Comparison of ENCODE assay signal across 24 cellular contexts in the genomic region with DNA sequence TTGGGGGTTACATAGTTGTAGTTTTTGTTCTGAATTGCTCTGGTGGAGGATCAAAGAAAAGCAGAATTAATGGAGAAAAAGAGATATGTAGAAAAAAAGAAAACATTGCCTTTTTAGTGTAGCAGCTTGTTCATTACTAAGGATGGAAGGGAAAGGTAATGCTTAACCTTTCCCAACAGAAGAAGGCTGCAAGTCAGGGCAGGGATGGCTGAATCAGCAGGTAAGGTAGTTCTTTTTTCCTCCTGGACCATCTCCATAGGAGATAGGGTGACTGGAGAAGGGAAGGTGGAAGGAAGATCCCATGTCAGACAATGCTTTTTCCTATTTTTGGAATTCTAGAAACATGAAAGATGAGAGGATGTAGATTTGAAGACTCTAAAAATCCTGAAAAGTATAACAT.
"Had no signal": no experiment of that assay in that cellular context is flagged by ENCODE, and none has a peak within 500 bp of the region (broad histone marks: within the 10 kb centered on the region; RNA-seq: fewer than 3 reads in every experiment).

No MANE protein-coding gene starts in this region.

- FAIRE-seq: astrocyte, RCC 7860 had no signal

- H3K27ac Mint-ChIP-seq: activated CD8-positive, alpha-beta memory T cell treated with anti-CD3 and anti-CD28 coated beads, Interleukin-2, amount 10 ng/mL, durations not matched to agents 7 days and 5 days; brain; T-helper 1 cell treated with Interleukin-12 subunit alpha and Interleukin-12 subunit beta and Interleukin-4 antibody, amounts not matched to agents 30 μg/mL and 1 μg/mL, for 36 hours had no signal

- H3K4me3 ChIP-seq: cardiac muscle cell, SJSA1 had no signal

- H3K9me3 ChIP-seq: SJSA1 had no signal

- H3K36me3 Mint-ChIP-seq: brain had no signal

- H3K4me3 Mint-ChIP-seq: activated CD8-positive, alpha-beta memory T cell treated with anti-CD3 and anti-CD28 coated beads, Interleukin-2, amount 10 ng/mL, durations not matched to agents 7 days and 5 days; activated T-cell treated with anti-CD3 and anti-CD28 coated beads, Interleukin-2, amount 50 U/mL, for 4 hours; brain; T-helper 1 cell treated with Interleukin-12 subunit alpha and Interleukin-12 subunit beta and Interleukin-4 antibody, amounts not matched to agents 30 μg/mL and 1 μg/mL, for 36 hours had no signal

- DNase-seq: activated CD4-positive, alpha-beta T cell treated with anti-CD3 and anti-CD28 coated beads for 4 hours; activated CD4-positive, alpha-beta T cell treated with anti-CD3 and anti-CD28 coated beads, Interleukin-2, amount 50 U/mL, for 48 hours; activated CD4-positive, CD25-positive, alpha-beta regulatory T cell; activated CD8-positive, alpha-beta memory T cell treated with anti-CD3 and anti-CD28 coated beads, Interleukin-2, amount 10 ng/mL, durations not matched to agents 7 days and 5 days; activated naive CD4-positive, alpha-beta T cell treated with anti-CD3 and anti-CD28 coated beads, Interleukin-2, amount 50 U/mL, for 16 hours; activated T-cell treated with anti-CD3 and anti-CD28 coated beads, Interleukin-2, amount 50 U/mL, for 4 hours; amygdala; MM.1S; NCI-H1105; NCI-H1436; NCI-H187; NCI-H2081; NCI-H510A treated with DMSO at 0.1 percent for 48 hours; NCI-H69; PC-3; SHP77 had no signal

- H3K9ac ChIP-seq: KMS-11 had no signal

- H3K36me3 ChIP-seq: cardiac muscle cell had no signal

- H3K4me2 ChIP-seq: KMS-11 had no signal

- H3K27me3 ChIP-seq: cardiac muscle cell, SJSA1 had no signal

- H3K27ac ChIP-seq: cardiac muscle cell, KMS-11, SJSA1, VCaP had no signal

- H3K9me3 Mint-ChIP-seq: activated T-cell treated with anti-CD3 and anti-CD28 coated beads, Interleukin-2, amount 50 U/mL, for 4 hours; brain; T-helper 1 cell treated with Interleukin-12 subunit alpha and Interleukin-12 subunit beta and Interleukin-4 antibody, amounts not matched to agents 30 μg/mL and 1 μg/mL, for 36 hours had no signal
